ENCODE assay signal across 1 cellular context in genomic region chr11:95891423-95892177, GRCh38.
TF ChIP-seq lines count a peak whose summit lies in the region.

No MANE protein-coding gene starts in this region.

TF ChIP-seq in A549, 52 proteins besides CTCF, POLR2A, EP300 and RAD21 (continued from another document):
- TF ChIP-seq TFCP2L1 (CRISPR knock-in tag; IDR thresholded peaks at IDR 0.05) (no peak), KDM5A (IDR thresholded peaks at IDR 0.05) (no peak), CHD4 (IDR thresholded peaks at IDR 0.05; ENCODE audit: borderline replicate concordance) (no peak), ZC3H11A (IDR thresholded peaks at IDR 0.05) (no peak), POLR2AphosphoS2 (conservative IDR thresholded peaks at IDR 0.05; ENCODE audit: low read length) (no peak), MAFK (IDR thresholded peaks at IDR 0.05; ENCODE audit: partially characterized antibody) (no peak), KDM1A (IDR thresholded peaks at IDR 0.05; ENCODE audit: low read depth) (no peak), FOXS1 (CRISPR knock-in tag; IDR thresholded peaks at IDR 0.05) (no peak), SREBF2 (IDR thresholded peaks at IDR 0.05) (no peak), MYC (IDR thresholded peaks at IDR 0.05; ENCODE audit: borderline replicate concordance, low read length) (no peak), ZFP36 (IDR thresholded peaks at IDR 0.05; ENCODE audit: borderline replicate concordance, partially characterized antibody) (no peak)
- TF ChIP-seq, protein P1, sequence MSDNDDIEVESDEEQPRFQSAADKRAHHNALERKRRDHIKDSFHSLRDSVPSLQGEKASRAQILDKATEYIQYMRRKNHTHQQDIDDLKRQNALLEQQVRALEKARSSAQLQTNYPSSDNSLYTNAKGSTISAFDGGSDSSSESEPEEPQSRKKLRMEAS (IDR thresholded peaks at IDR 0.05) = no peak
